In genomic region chr11:68763926-68764657, GRCh38 we compare ENCODE assay signal across 10 cellular contexts. TPM values are rescaled to one million over a fixed set of nuclear protein-coding genes. Genes with fewer than 3 reads are reported as not detected.
A peak's percentile ranks its signal among the peaks of the same experiment; 100 is the strongest.
DNase-seq lines count a peak whose midpoint lies in the region; TF ChIP-seq lines count a peak whose summit lies in the region.
"Had no signal": no experiment of that assay in that cellular context is flagged by ENCODE, and none has a peak within 500 bp of the region (broad histone marks: within the 10 kb centered on the region; RNA-seq: fewer than 3 reads in every experiment).

No MANE protein-coding gene starts in this region.

- H3K27me3 ChIP-seq in OCI-LY1 (ENCODE audit: insufficient read depth, low read length) (no peaks in the 10 kb centered on the region), trophoblast cell (ENCODE audit: insufficient read depth, low read length) (no peaks in the 10 kb centered on the region), Peyer's patch (no peaks in the 10 kb centered on the region)
- H3K27me3 ChIP-seq: left lung had no signal

- H3K79me2 ChIP-seq in OCI-LY1 (ENCODE audit: insufficient read depth, low read length) (no peaks in the 10 kb centered on the region), trophoblast cell (ENCODE audit: control insufficient read depth, insufficient read depth, low read length, poor library complexity) (no peaks in the 10 kb centered on the region)

- H4K12ac ChIP-seq in trophoblast cell (ENCODE audit: low read depth, low read length) = no peak overlapping the region

- H2AFZ ChIP-seq in OCI-LY1 (ENCODE audit: low read length) (no peak overlapping the region), trophoblast cell (ENCODE audit: insufficient read depth, low read length, poor library complexity) (no peak overlapping the region)

- no peaks in the 10 kb centered on the region for H3F3A ChIP-seq in OCI-LY1 (ENCODE audit: insufficient read depth, low read length)

- H3K9me3 ChIP-seq in OCI-LY1 (ENCODE audit: low read length) (no peaks in the 10 kb centered on the region), trophoblast cell (ENCODE audit: insufficient read depth, low read depth, low read length) (peaks cover 1% of the 10 kb centered on the region), Peyer's patch (no peaks in the 10 kb centered on the region)
- H3K9me3 ChIP-seq: left lung had no signal

- DNase-seq in epithelial cell of esophagus (ENCODE audit: low read depth) = no peak
- peak; percentile 45 for DNase-seq in trophoblast cell
- DNase-seq in Peyer's patch = no peak
- DNase-seq in NCI-H1105 treated with DMSO at 0.1 percent for 48 hours (lab: John Stamatoyannopoulos, UW) = no peak
- no peak for DNase-seq in cerebellar nuclear complex (lab: John Stamatoyannopoulos, UW)
- DNase-seq in H4 (ENCODE audit: low spot score) = no peak
- DNase-seq: left lung; NK-92 treated with Interleukin-12 subunit alpha and Interleukin-12 subunit beta, amount 100 ng/mL, for 24 hours had no signal

- H3K4me2 ChIP-seq in OCI-LY1 (ENCODE audit: low read length) (no peak overlapping the region), trophoblast cell (ENCODE audit: low read length) (no peak overlapping the region)

- H4K20me1 ChIP-seq in OCI-LY1 (ENCODE audit: insufficient read depth, low read length) = no peaks in the 10 kb centered on the region

- WGBS in trophoblast cell (ENCODE audit: extremely low coverage, insufficient coverage, insufficient read length) = no CpG with 5 or more reads among the region's 14 CpGs

- no peak overlapping the region for H3K18ac ChIP-seq in trophoblast cell (ENCODE audit: low read length)

- no peak for TF ChIP-seq POLR2A in Peyer's patch (IDR thresholded peaks at IDR 0.05)

- TF ChIP-seq CTCF in GM12873 (IDR thresholded peaks at IDR 0.05; ENCODE audit: insufficient read depth, low read depth, low read length, missing control alignments) (peak; percentile 13), OCI-LY1 (IDR thresholded peaks at IDR 0.05; ENCODE audit: low read length) (peak; percentile 28; the same call in 1 of the 2 replicates), epithelial cell of esophagus (IDR thresholded peaks at IDR 0.05; ENCODE audit: insufficient read depth, low read depth, low read length, missing control alignments) (peak; percentile 36), Peyer's patch (IDR thresholded peaks at IDR 0.05) (no peak)

- H2BK5ac ChIP-seq in trophoblast cell (ENCODE audit: low read depth, low read length, poor library complexity) = no peak overlapping the region

- H3K4ac ChIP-seq in trophoblast cell (ENCODE audit: low read depth, low read length) = no peak overlapping the region

- no peak overlapping the region for H3K9ac ChIP-seq in OCI-LY1 (ENCODE audit: low read length)
- H3K9ac ChIP-seq in trophoblast cell (ENCODE audit: low read length) = no peak overlapping the region

- H3K4me1 ChIP-seq in OCI-LY1 (ENCODE audit: insufficient read depth, low read length, severe bottlenecking) (no peaks in the 10 kb centered on the region), trophoblast cell (ENCODE audit: control insufficient read depth in 1 of 2, insufficient read depth in 2 of 2, low read length in 2 of 2) (peaks cover 4 to 14% of the 10 kb centered on the region in 2 experiments), Peyer's patch (no peaks in the 10 kb centered on the region)
- H3K4me1 ChIP-seq: left lung had no signal

- H2BK12ac ChIP-seq in trophoblast cell (ENCODE audit: low read length) = no peak overlapping the region

- no peak overlapping the region for H2AK5ac ChIP-seq in trophoblast cell (ENCODE audit: low read length)

- H3K79me1 ChIP-seq in trophoblast cell (ENCODE audit: low read length) = no peaks in the 10 kb centered on the region

- H3K36me3 ChIP-seq in OCI-LY1 (ENCODE audit: insufficient read depth, low read length) (no peaks in the 10 kb centered on the region), trophoblast cell (ENCODE audit: control insufficient read depth in 1 of 2, insufficient read depth in 2 of 2, low read length in 2 of 2) (no peaks in the 10 kb centered on the region), Peyer's patch (peaks cover 0 to 85% (median 0%) of the 10 kb centered on the region in 3 donors)

- no peak overlapping the region for H3K14ac ChIP-seq in trophoblast cell (ENCODE audit: low read length)

- H3K27ac ChIP-seq in OCI-LY1 (ENCODE audit: low read depth, low read length, poor library complexity, severe bottlenecking) (no peak overlapping the region), trophoblast cell (ENCODE audit: low read depth, low read length) (no peak overlapping the region), Peyer's patch (no peak overlapping the region)
- H3K27ac ChIP-seq: left lung had no signal

- H3K4me3 ChIP-seq in OCI-LY1 (ENCODE audit: low read depth, low read length, poor library complexity, severe bottlenecking) (no peak overlapping the region), epithelial cell of esophagus (ENCODE audit: low read length) (no peak overlapping the region), trophoblast cell (ENCODE audit: low read depth, low read length) (no peak overlapping the region), Peyer's patch (no peak overlapping the region)
- H3K4me3 ChIP-seq: left lung had no signal

- H4K91ac ChIP-seq in trophoblast cell (ENCODE audit: low read depth, low read length) = no peak overlapping the region

- no peak overlapping the region for H3K23ac ChIP-seq in trophoblast cell (ENCODE audit: low read length)

- H2BK120ac ChIP-seq in trophoblast cell (ENCODE audit: insufficient read depth, low read length, poor library complexity) = no peak overlapping the region

- H4K8ac ChIP-seq in trophoblast cell (ENCODE audit: low read depth, low read length) = no peak overlapping the region

- no peaks in the 10 kb centered on the region for H3K9me2 ChIP-seq in OCI-LY1 (ENCODE audit: low read depth, low read length)

RNA-seq across cellular contexts. Expression of gene TESMIN, which starts 12.8 kb away (rescaled TPM):
- 3.2 and 3.9 TPM in 2 replicates for polyA plus RNA-seq in trophoblast cell (2013)
- total RNA-seq in Peyer's patch = 10 to 100 TPM in 2 of 4 donors, 1 to 10 TPM in 2; 2.6 to 16.7 (median 8.2) TPM
- 0.76 and 4.5 TPM in 2 replicates for total RNA-seq in H4 (2014; rRNA removed; shearing (Covaris generic))

Comparison
In these comparisons a context has a peak if more than half of its experiments do, and no peak if none do; other contexts are left out.
1. CTCF ChIP-seq: peak in GM12873 (single experiment), OCI-LY1 (single experiment) and epithelial cell of esophagus (single experiment); none in Peyer's patch (0 of 6).
2. DNase-seq: peak in trophoblast cell (2 of 2); none in epithelial cell of esophagus (single experiment), Peyer's patch (0 of 3), NCI-H1105 treated with DMSO at 0.1 percent for 48 hours (single experiment), cerebellar nuclear complex (0 of 2) and H4 (single experiment).